ENCODE assay signal across 1 cellular context in genomic region chr1:65277605-65278343, GRCh38.
TF ChIP-seq lines count a peak whose summit lies in the region.

No MANE protein-coding gene starts in this region.

TF ChIP-seq in K562, 482 proteins besides CTCF, POLR2A, EP300 and RAD21 (continued from another document and continues in another):
- TF ChIP-seq CC2D1A (IDR thresholded peaks at IDR 0.05) (peak; percentile 47; the same call in 1 of the 2 replicates), PRDM10 (IDR thresholded peaks at IDR 0.05; ENCODE audit: partially characterized antibody) (no peak), MAX (CRISPR knock-in tag; IDR thresholded peaks at IDR 0.05) (no peak), ZBTB5 (IDR thresholded peaks at IDR 0.05) (no peak), SMAD1 (IDR thresholded peaks at IDR 0.05; ENCODE audit: low read depth, low read length, partially characterized antibody) (no peak), CREB3L1 (IDR thresholded peaks at IDR 0.05; ENCODE audit: borderline replicate concordance, low read depth) (no peak), ZNF583 (CRISPR knock-in tag; IDR thresholded peaks at IDR 0.05) (0 out of 2 replicates have a peak, but pooled peaks have one; percentile 39), SMAD4 (CRISPR knock-in tag; conservative IDR thresholded peaks at IDR 0.05) (peak; percentile 95), ZNF766 (CRISPR knock-in tag; conservative IDR thresholded peaks at IDR 0.05) (no peak), SRSF7 (optimal IDR thresholded peaks at IDR 0.05; ENCODE audit: low read depth, low read length) (no peak), POLR2H (tag; IDR thresholded peaks at IDR 0.05; ENCODE audit: low read depth) (no peak), ZKSCAN1 (IDR thresholded peaks at IDR 0.05; ENCODE audit: low read depth, low read length) (no peak), RBFOX2 (IDR thresholded peaks at IDR 0.05; ENCODE audit: low read depth, low read length) (no peak), SMARCE1 (IDR thresholded peaks at IDR 0.05) (peak; percentile 94), PRPF4 (IDR thresholded peaks at IDR 0.05; ENCODE audit: insufficient read depth, low read depth, low read length, poor library complexity, severe bottlenecking) (no peak), THRB (CRISPR knock-in tag; conservative IDR thresholded peaks at IDR 0.05) (no peak), FUS (optimal IDR thresholded peaks at IDR 0.05; ENCODE audit: low read depth, low read length) (no peak), RBM25 (IDR thresholded peaks at IDR 0.05; ENCODE audit: low read depth, low read length, severe bottlenecking) (no peak), CHCHD3 (CRISPR knock-in tag; IDR thresholded peaks at IDR 0.05) (no peak), ARID3B (CRISPR knock-in tag; IDR thresholded peaks at IDR 0.05; ENCODE audit: borderline replicate concordance) (no peak), DPF2 (IDR thresholded peaks at IDR 0.05) (peak; percentile 91), MAFF (IDR thresholded peaks at IDR 0.05; ENCODE audit: low read length) (no peak), FOXK1 (CRISPR knock-in tag; IDR thresholded peaks at IDR 0.05; ENCODE audit: borderline replicate concordance) (no peak), ZNF197 (CRISPR knock-in tag; IDR thresholded peaks at IDR 0.05; ENCODE audit: low read depth) (no peak), MAZ (CRISPR knock-in tag; conservative IDR thresholded peaks at IDR 0.05 in 1 of 2, IDR thresholded peaks at IDR 0.05 in 1 of 2) (0 out of 4 replicates have a peak, but pooled peaks of 1 of the 2 experiments have one; percentile 26), ZNF354B (CRISPR knock-in tag; IDR thresholded peaks at IDR 0.05) (no peak), SOX6 (IDR thresholded peaks at IDR 0.05) (peak; percentile 65), MED1 (CRISPR knock-in tag; IDR thresholded peaks at IDR 0.05; ENCODE audit: borderline replicate concordance) (no peak), CBX2 (IDR thresholded peaks at IDR 0.05; ENCODE audit: insufficient read depth, low read length, poor library complexity, severe bottlenecking) (no peak), DDX20 (tag; IDR thresholded peaks at IDR 0.05; ENCODE audit: low read depth) (no peak), GABPB1 (CRISPR knock-in tag; IDR thresholded peaks at IDR 0.05) (no peak), USF1 (CRISPR knock-in tag; IDR thresholded peaks at IDR 0.05) (no peak), L3MBTL2 (IDR thresholded peaks at IDR 0.05) (no peak), SREBF2 (CRISPR knock-in tag; IDR thresholded peaks at IDR 0.05) (no peak), FOXA3 (CRISPR knock-in tag; conservative IDR thresholded peaks at IDR 0.05 in 1 of 2, IDR thresholded peaks at IDR 0.05 in 1 of 2) (peak; percentile 76 to 77; a peak in 3 of 4 replicates), MECOM (CRISPR knock-in tag; IDR thresholded peaks at IDR 0.05) (peak; percentile 87), SMAD3 (CRISPR knock-in tag; conservative IDR thresholded peaks at IDR 0.05) (no peak), SRF (CRISPR knock-in tag; IDR thresholded peaks at IDR 0.05) (no peak), SLC30A9 (CRISPR knock-in tag; IDR thresholded peaks at IDR 0.05) (no peak), KHSRP (IDR thresholded peaks at IDR 0.05) (no peak), POLR2B (IDR thresholded peaks at IDR 0.05; ENCODE audit: low read depth, partially characterized antibody) (no peak), YBX1 (IDR thresholded peaks at IDR 0.05) (no peak), PBX2 (CRISPR knock-in tag; IDR thresholded peaks at IDR 0.05; ENCODE audit: low read depth) (no peak), PBX2 (tag; conservative IDR thresholded peaks at IDR 0.05; ENCODE audit: low read depth) (0 out of 2 replicates have a peak, but pooled peaks have one; percentile 6), MEIS2 (IDR thresholded peaks at IDR 0.05; ENCODE audit: partially characterized antibody) (peak; percentile 42), ZNF395 (CRISPR knock-in tag; IDR thresholded peaks at IDR 0.05) (0 out of 2 replicates have a peak, but pooled peaks have one; percentile 44), KLF16 (IDR thresholded peaks at IDR 0.05) (0 out of 2 replicates have a peak, but pooled peaks have one; percentile 58), CLOCK (CRISPR knock-in tag; IDR thresholded peaks at IDR 0.05; ENCODE audit: borderline replicate concordance) (no peak), ESRRA (IDR thresholded peaks at IDR 0.05; ENCODE audit: borderline replicate concordance, low read depth) (no peak), ZFP30 (CRISPR knock-in tag; IDR thresholded peaks at IDR 0.05; ENCODE audit: borderline replicate concordance) (no peak), MEF2A (IDR thresholded peaks at IDR 0.05; ENCODE audit: control insufficient read depth, low read depth, low read length) (no peak), ZNF12 (CRISPR knock-in tag; IDR thresholded peaks at IDR 0.05) (no peak)
